Comparison of ENCODE assay signal across 8 cellular contexts in the genomic region with DNA sequence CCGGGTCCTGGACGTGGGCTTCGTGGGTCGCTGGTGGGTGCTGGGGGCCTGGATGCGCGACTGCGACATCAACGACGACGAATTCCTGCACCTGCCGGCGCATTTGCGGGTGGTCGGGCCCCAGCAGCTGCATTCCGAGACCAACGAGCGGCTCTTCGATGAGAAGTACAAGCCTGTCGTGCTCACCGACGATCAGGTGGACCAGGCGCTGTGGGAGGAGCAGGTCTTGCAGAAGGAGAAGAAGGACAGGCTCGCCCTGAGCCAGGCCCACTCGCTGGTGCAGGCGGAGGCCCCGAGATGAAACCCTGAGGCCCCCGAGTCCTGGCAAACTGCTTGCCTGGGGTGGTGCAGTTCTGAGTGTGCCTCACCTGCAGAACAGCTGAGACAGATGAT. TPM values are rescaled to one million over a fixed set of nuclear protein-coding genes. Genes with fewer than 3 reads are reported as not detected.
DNase-seq lines count a peak whose midpoint lies in the region; ATAC-seq, FAIRE-seq and TF ChIP-seq lines count a peak whose summit lies in the region.

No MANE protein-coding gene starts in this region.

- H3K4ac ChIP-seq in H1 (replicated peaks; ENCODE audit: insufficient read length, low read depth, low read length): no peak overlapping the region

- TF ChIP-seq RAD21 in H1 (IDR thresholded peaks at IDR 0.05 in 1 of 2, conservative IDR thresholded peaks at IDR 0.05 in 1 of 2; ENCODE audit: low read depth in 2 of 2, low read length in 2 of 2) (no peak), neural cell (conservative IDR thresholded peaks at IDR 0.05) (no peak)

- no peak overlapping the region for H3K14ac ChIP-seq in H1 (ENCODE audit: insufficient read length)

- no peak overlapping the region for H2BK12ac ChIP-seq in H1 (ENCODE audit: low read depth, low read length)

- H4K8ac ChIP-seq in H1 (ENCODE audit: extremely low read depth, insufficient read depth, low read length): peak overlapping the region; percentile 91; the same call in 1 of the 2 replicates

- H3K56ac ChIP-seq in H1 (replicated peaks; ENCODE audit: insufficient read length, low read depth, low read length): no peak overlapping the region

- no peak overlapping the region for H4K5ac ChIP-seq in H1 (ENCODE audit: insufficient read length, low read depth, low read length)

- ATAC-seq in omental fat pad (ENCODE audit: low FRiP score): no peak
- no peak for ATAC-seq in HG02610 (IDR thresholded peaks at IDR 0.05; ENCODE audit: unreplicated experiment)

- H3K9me3 Mint-ChIP-seq in CD14-positive monocyte: peaks cover 0 to 4% (median 0%) of the 10 kb centered on the region in 7 donors

- H3K4me3 ChIP-seq in Loucy (ENCODE audit: low read length, poor library complexity, severe bottlenecking): peak overlapping the region; percentile 84
- H3K4me3 ChIP-seq in H1 (ENCODE audit: extremely low read depth in 1 of 4, insufficient read depth in 2 of 4, low read depth in 3 of 4, low read length in 4 of 4): peak overlapping the region; percentile 71 to 95 (median 84)
- peak overlapping the region; percentile 98 for H3K4me3 ChIP-seq in neural cell (ENCODE audit: low read length)

- H2AK5ac ChIP-seq in H1 (ENCODE audit: low read depth, low read length): no peak overlapping the region

- H3F3A ChIP-seq in Loucy (ENCODE audit: low read depth): no peaks in the 10 kb centered on the region
- H3F3A ChIP-seq in neural cell (ENCODE audit: insufficient read depth, low read length, poor library complexity, severe bottlenecking): no peaks in the 10 kb centered on the region

- H2AFZ ChIP-seq in Loucy (ENCODE audit: low read length) (no peak overlapping the region), H1 (ENCODE audit: low read length) (no peak overlapping the region), neural cell (ENCODE audit: low read depth, low read length) (no peak overlapping the region)

- intact Hi-C loops in CD14-positive monocyte (cut with micrococcal nuclease): loop anchor here in 1 of 2 donors (10.0 kb wide), 1 partner anchor 55 kb away; a partner anchor contains a TSS

- no peak overlapping the region for H2BK20ac ChIP-seq in H1 (ENCODE audit: low read length)

- no peaks in the 10 kb centered on the region for H3K27me3 ChIP-seq in Loucy (ENCODE audit: insufficient read depth, low read length, poor library complexity, severe bottlenecking)
- no peaks in the 10 kb centered on the region for H3K27me3 ChIP-seq in H1 (replicated peaks in 1 of 4; ENCODE audit: control insufficient read depth in 3 of 4, extremely low read depth in 1 of 4, insufficient read depth in 3 of 4, low read length in 3 of 4)
- no peaks in the 10 kb centered on the region for H3K27me3 ChIP-seq in neural cell (ENCODE audit: insufficient read depth, low read depth, low read length)

- no peak for FAIRE-seq in H1 (lab: Jason Lieb, UNC)

- TF ChIP-seq EP300 in H1 (IDR thresholded peaks at IDR 0.05; ENCODE audit: borderline replicate concordance in 1 of 2, low read depth in 2 of 2, low read length in 2 of 2): no peak
- no peak for TF ChIP-seq EP300 in neural cell (conservative IDR thresholded peaks at IDR 0.05; ENCODE audit: poor library complexity, severe bottlenecking)

- H2BK5ac ChIP-seq in H1 (ENCODE audit: low read depth, low read length): peak overlapping the region; percentile 44; the same call in 1 of the 2 replicates

- H3K4me2 ChIP-seq in Loucy (ENCODE audit: low read depth, low read length, poor library complexity, severe bottlenecking): peak overlapping the region; percentile 100
- H3K4me2 ChIP-seq in H1 (ENCODE audit: insufficient read depth in 1 of 2, low read depth in 2 of 2, low read length in 2 of 2): peak overlapping the region; percentile 61 to 84
- peak overlapping the region; percentile 72 for H3K4me2 ChIP-seq in neural cell (ENCODE audit: low read length)

- no peaks in the 10 kb centered on the region for H3K36me3 ChIP-seq in Loucy (ENCODE audit: insufficient read depth, low read length)
- peaks cover 0 to 4% (median under 1%) of the 10 kb centered on the region in 4 experiments; a peak in 3 of 8 replicates for H3K36me3 ChIP-seq in H1 (ENCODE audit: control insufficient read depth in 2 of 4, insufficient read depth in 4 of 4, low read length in 3 of 4)
- no peaks in the 10 kb centered on the region for H3K36me3 ChIP-seq in neural cell (ENCODE audit: insufficient read depth, low read length)

- no peaks in the 10 kb centered on the region for H3K9me3 ChIP-seq in Loucy (ENCODE audit: insufficient read depth, low read depth, low read length)
- H3K9me3 ChIP-seq in H1 (ENCODE audit: insufficient read depth in 2 of 2, low read depth in 1 of 2, low read length in 1 of 2): no peaks in the 10 kb centered on the region
- H3K9me3 ChIP-seq in neural cell (ENCODE audit: low read length): no peaks in the 10 kb centered on the region

- POLR2A ChIA-PET in H1 (lab: Charles Lee; ENCODE audit: partially characterized antibody): interaction anchor here (0.6 to 2.7 kb wide), 7 partner anchors 12 to 1972 kb away, joined by 3 to 16 read pairs (median 4); no protein-coding TSS in a partner anchor

- peaks cover 8% of the 10 kb centered on the region; the same call in 1 of the 2 replicates for H3K79me1 ChIP-seq in H1 (ENCODE audit: low read depth, low read length)

- peaks cover 0 to 3% (median 0%) of the 10 kb centered on the region in 3 donors for H3K27me3 Mint-ChIP-seq in CD14-positive monocyte (ENCODE audit: low read depth in 3 of 3)

- peak overlapping the region; percentile 79 for H3K9ac ChIP-seq in Loucy (ENCODE audit: low read depth, low read length, poor library complexity, severe bottlenecking)
- H3K9ac ChIP-seq in H1 (replicated peaks in 1 of 4; ENCODE audit: extremely low read depth in 1 of 4, low read depth in 3 of 4, low read length in 3 of 4): peak overlapping the region; percentile 65 to 83 (median 78); a peak in 6 of 7 replicates
- peak overlapping the region; percentile 84 for H3K9ac ChIP-seq in neural cell (ENCODE audit: low read length)

- H2BK120ac ChIP-seq in H1 (replicated peaks; ENCODE audit: low read depth, low read length): no peak overlapping the region

- H3K4me1 ChIP-seq in Loucy (ENCODE audit: insufficient read depth, low read length, poor library complexity, severe bottlenecking) (peaks cover 17% of the 10 kb centered on the region), H1 (replicated peaks in 1 of 4; ENCODE audit: control insufficient read depth in 3 of 4, insufficient read depth in 4 of 4, low read length in 3 of 4) (peaks cover 0 to 6% (median 1%) of the 10 kb centered on the region in 4 experiments; a peak in 4 of 7 replicates)

- peaks cover 23% of the 10 kb centered on the region for H3K4me1 Mint-ChIP-seq in CD14-positive monocyte

- CTCF ChIA-PET in H1 (lab: Charles Lee; ENCODE audit: partially characterized antibody): interaction anchor here (0.6 to 2.3 kb wide), 6 partner anchors 12 to 107 kb away, joined by 3 to 12 read pairs (median 3); a partner anchor contains a TSS

- H3K27ac Mint-ChIP-seq in CD14-positive monocyte: peak overlapping the region in 2 of 7 donors; percentile 11 to 30

- H3K9me2 ChIP-seq in Loucy (replicated peaks; ENCODE audit: low read depth, low read length) (no peaks in the 10 kb centered on the region), neural cell (ENCODE audit: insufficient read depth, low read length) (no peaks in the 10 kb centered on the region)

- no peak overlapping the region for H4K91ac ChIP-seq in H1 (replicated peaks; ENCODE audit: insufficient read length, low read length)

- H3K36me3 Mint-ChIP-seq in CD14-positive monocyte: peaks cover 20 to 42% of the 10 kb centered on the region in 2 donors

- H4K20me1 ChIP-seq in Loucy (ENCODE audit: insufficient read depth, low read length, poor library complexity, severe bottlenecking) (peaks cover 13% of the 10 kb centered on the region), H1 (replicated peaks in 1 of 2; ENCODE audit: control insufficient read depth in 1 of 2, insufficient read depth in 2 of 2, low read length in 2 of 2) (peaks cover 0 to 7% of the 10 kb centered on the region in 2 experiments), neural cell (ENCODE audit: insufficient read depth) (no peaks in the 10 kb centered on the region)

- H3K27ac ChIP-seq in H1 (ENCODE audit: low read depth, low read length) (peak overlapping the region; percentile 55; the same call in 1 of the 2 replicates), neural cell (ENCODE audit: low read length) (peak overlapping the region; percentile 64)

- H3K79me2 ChIP-seq in Loucy (ENCODE audit: insufficient read depth, low read length) (peaks cover 49% of the 10 kb centered on the region), H1 (ENCODE audit: control insufficient read depth in 1 of 2, insufficient read depth in 2 of 2, low read length in 2 of 2) (peaks cover 7 to 25% of the 10 kb centered on the region in 2 experiments; a peak in 3 of 4 replicates), neural cell (replicated peaks; ENCODE audit: insufficient read depth, low read length) (peaks cover 23% of the 10 kb centered on the region)

- TF ChIP-seq CTCF in CD14-positive monocyte (IDR thresholded peaks at IDR 0.05): no peak
- TF ChIP-seq CTCF in Loucy (conservative IDR thresholded peaks at IDR 0.05; ENCODE audit: low read length): no peak
- TF ChIP-seq CTCF in H1 (IDR thresholded peaks at IDR 0.05; ENCODE audit: control extremely low read depth in 1 of 3, insufficient read depth in 1 of 3, low read depth in 1 of 3, low read length in 3 of 3): no peak
- TF ChIP-seq CTCF in neural cell (IDR thresholded peaks at IDR 0.05; ENCODE audit: poor library complexity, severe bottlenecking): no peak
- TF ChIP-seq CTCF in omental fat pad (IDR thresholded peaks at IDR 0.05): no peak

- WGBS in H1 (ENCODE audit: extremely low coverage in 1 of 2, insufficient coverage in 1 of 2, insufficient read length in 1 of 2, insufficient replicate concordance in 2 of 2, low coverage in 1 of 2, low lambda C conversion rate in 2 of 2, missing lambda C conversion rate in 1 of 2), 2 experiments: 20% methylated on average over 25 of the region's 27 CpGs; no CpG with 5 or more reads in 1 of the 2 experiments

- H2BK15ac ChIP-seq in H1 (ENCODE audit: low read length): no peak overlapping the region

- H3K23ac ChIP-seq in H1 (ENCODE audit: insufficient read length): no peak overlapping the region

- H3K4me3 Mint-ChIP-seq in CD14-positive monocyte: peak overlapping the region; percentile 92 to 94

- TF ChIP-seq POLR2A in H1 (IDR thresholded peaks at IDR 0.05; ENCODE audit: control extremely low read depth in 1 of 2, low read depth in 2 of 2, low read length in 2 of 2): no peak

- DNase-seq in CD14-positive monocyte (ENCODE audit: low spot score) (no peak), H1 (ENCODE audit: low read depth in 1 of 2, low spot score in 2 of 2) (no peak), omental fat pad (ENCODE audit: low spot score) (no peak), Ammon's horn (ENCODE audit: low spot score) (no peak), dedifferentiated amniotic fluid mesenchymal stem cell (ENCODE audit: extremely low spot score) (no peak)

- no peak overlapping the region for H3K18ac ChIP-seq in H1 (ENCODE audit: extremely low read depth, low read length)

- H3K23me2 ChIP-seq in H1 (ENCODE audit: low read depth, low read length): peaks cover 11% of the 10 kb centered on the region

RNA-seq across cellular contexts. Expression of a gene that starts 0.8 kb away (rescaled TPM):
- polyA plus RNA-seq in CD14-positive monocyte (10 to 100 TPM; 14.1 to 18.7 TPM), H1 (2011; rRNA removed) (15.9 and 24.2 TPM in 2 replicates), neural cell (39.4 and 52.1 TPM in 2 replicates)
- total RNA-seq in H1 (2021; fragmentation: NEBNext Ultra II Directional; extraction: Animal tissue kit (Norgen Biotek cat#: 25700)): 22.5 and 24.0 TPM in 2 replicates
- polyA plus RNA-seq in H1 (2011; cell fraction: cytosol; rRNA removed): 19.9 TPM
- polyA plus RNA-seq in H1 (2011; cell fraction: nucleus; rRNA removed): 14.8 TPM
- polyA plus RNA-seq in H1 (2012, experiment 1 of 2): 19.3 to 25.7 TPM (median 21.5 TPM) in 4 replicates
- 30.8 TPM for polyA plus RNA-seq in H1 (2012, experiment 2 of 2)
- 24.8 TPM for polyA plus RNA-seq in H1 (2013, experiment 1 of 2)
- 22.2 TPM for polyA plus RNA-seq in H1 (2013, experiment 2 of 2)
- 5.7 and 8.0 TPM in 2 replicates for polyA minus RNA-seq in H1 (2011; rRNA and poly(A)+ RNA removed)
- polyA minus RNA-seq in H1 (2011; cell fraction: cytosol; rRNA and poly(A)+ RNA removed): 12.0 TPM
- polyA minus RNA-seq in H1 (2011; cell fraction: nucleus; rRNA and poly(A)+ RNA removed): 16.6 TPM
- 57.6 and 69.1 TPM in 2 replicates for polyA minus RNA-seq in neural cell
- 10 to 100 TPM; 14.7 to 22.1 (median 20.3) TPM for total RNA-seq in omental fat pad

RNA-seq across cellular contexts. Expression of a gene that starts 1.0 kb away (rescaled TPM):
- 10 to 100 TPM; 12.3 to 15.5 TPM for polyA plus RNA-seq in CD14-positive monocyte
- total RNA-seq in H1 (2021; fragmentation: NEBNext Ultra II Directional; extraction: Animal tissue kit (Norgen Biotek cat#: 25700)): 47.5 and 48.3 TPM in 2 replicates
- polyA plus RNA-seq in H1 (2011; rRNA removed): 112 and 151 TPM in 2 replicates
- polyA plus RNA-seq in H1 (2011; cell fraction: cytosol; rRNA removed): 91.7 TPM
- polyA plus RNA-seq in H1 (2011; cell fraction: nucleus; rRNA removed): 125 TPM
- polyA plus RNA-seq in H1 (2012, experiment 1 of 2): 24.9 to 55.5 TPM (median 50.4 TPM) in 4 replicates
- 58.3 TPM for polyA plus RNA-seq in H1 (2012, experiment 2 of 2)
- polyA plus RNA-seq in H1 (2013, experiment 1 of 2): 47.5 TPM
- polyA plus RNA-seq in H1 (2013, experiment 2 of 2): 47.1 TPM
- 31.4 and 45.4 TPM in 2 replicates for polyA minus RNA-seq in H1 (2011; rRNA and poly(A)+ RNA removed)
- polyA minus RNA-seq in H1 (2011; cell fraction: cytosol; rRNA and poly(A)+ RNA removed): 41.3 TPM
- polyA minus RNA-seq in H1 (2011; cell fraction: nucleus; rRNA and poly(A)+ RNA removed): 49.0 TPM
- 101 and 109 TPM in 2 replicates for polyA plus RNA-seq in neural cell
- 39.2 and 48.0 TPM in 2 replicates for polyA minus RNA-seq in neural cell
- 10 to 100 TPM; 31.0 to 52.4 (median 39.1) TPM for total RNA-seq in omental fat pad

RNA-seq across cellular contexts. Expression of a gene that starts 31.4 kb away (rescaled TPM):
- 1 to 10 TPM; 5.1 to 7.0 TPM for polyA plus RNA-seq in CD14-positive monocyte
- 263 TPM in 2 replicates for total RNA-seq in H1 (2021; fragmentation: NEBNext Ultra II Directional; extraction: Animal tissue kit (Norgen Biotek cat#: 25700))
- 86.4 and 137 TPM in 2 replicates for polyA plus RNA-seq in H1 (2011; rRNA removed)
- polyA plus RNA-seq in H1 (2011; cell fraction: cytosol; rRNA removed): 106 TPM
- 215 TPM for polyA plus RNA-seq in H1 (2011; cell fraction: nucleus; rRNA removed)
- polyA plus RNA-seq in H1 (2012, experiment 1 of 2): 238 to 277 TPM (median 270 TPM) in 4 replicates
- 118 TPM for polyA plus RNA-seq in H1 (2012, experiment 2 of 2)
- 156 TPM for polyA plus RNA-seq in H1 (2013, experiment 1 of 2)
- polyA plus RNA-seq in H1 (2013, experiment 2 of 2): 146 TPM
- polyA minus RNA-seq in H1 (2011; rRNA and poly(A)+ RNA removed): 219 and 239 TPM in 2 replicates
- 184 TPM for polyA minus RNA-seq in H1 (2011; cell fraction: cytosol; rRNA and poly(A)+ RNA removed)
- polyA minus RNA-seq in H1 (2011; cell fraction: nucleus; rRNA and poly(A)+ RNA removed): 185 TPM
- 97.3 and 116 TPM in 2 replicates for polyA plus RNA-seq in neural cell
- polyA minus RNA-seq in neural cell: 238 and 245 TPM in 2 replicates
- 10 to 100 TPM; 42.4 to 89.9 (median 57.8) TPM for total RNA-seq in omental fat pad

RNA-seq across cellular contexts. Expression of a gene that starts 58.0 kb away (rescaled TPM):
- polyA plus RNA-seq in CD14-positive monocyte (under 1 TPM; 0.17 to 0.29 TPM), H1 (2011; rRNA removed) (164 and 270 TPM in 2 replicates), neural cell (22.3 and 37.9 TPM in 2 replicates)
- total RNA-seq in H1 (2021; fragmentation: NEBNext Ultra II Directional; extraction: Animal tissue kit (Norgen Biotek cat#: 25700)): 134 and 136 TPM in 2 replicates
- polyA plus RNA-seq in H1 (2011; cell fraction: cytosol; rRNA removed): 106 TPM
- polyA plus RNA-seq in H1 (2011; cell fraction: nucleus; rRNA removed): 178 TPM
- polyA plus RNA-seq in H1 (2012, experiment 1 of 2): 75.6 to 138 TPM (median 129 TPM) in 4 replicates
- 122 TPM for polyA plus RNA-seq in H1 (2012, experiment 2 of 2)
- 125 TPM for polyA plus RNA-seq in H1 (2013, experiment 1 of 2)
- polyA plus RNA-seq in H1 (2013, experiment 2 of 2): 126 TPM
- polyA minus RNA-seq in H1 (2011; rRNA and poly(A)+ RNA removed): 71.3 and 96.2 TPM in 2 replicates
- 60.0 TPM for polyA minus RNA-seq in H1 (2011; cell fraction: cytosol; rRNA and poly(A)+ RNA removed)
- 48.8 TPM for polyA minus RNA-seq in H1 (2011; cell fraction: nucleus; rRNA and poly(A)+ RNA removed)
- polyA minus RNA-seq in neural cell: 36.1 and 42.9 TPM in 2 replicates
- 10 to 100 TPM; 11.8 to 20.5 (median 16.5) TPM for total RNA-seq in omental fat pad

Comparison
In these comparisons a context has a peak if more than half of its experiments do, and no peak if none do; other contexts are left out.
1. RNA of a gene that starts 31.4 kb away (polyA plus RNA-seq): 97.3 to 116 TPM in neural cell and 86.4 to 277 TPM in H1; 5.1 to 7.0 TPM in CD14-positive monocyte; every median in the first group is over 10 times any median in the second.
2. Peak in every context shown above with its lines, with median percentiles within 50 percentile points of each other: H3K4me2 ChIP-seq, H3K4me3 ChIP-seq and H3K9ac ChIP-seq.